In the genomic region with DNA sequence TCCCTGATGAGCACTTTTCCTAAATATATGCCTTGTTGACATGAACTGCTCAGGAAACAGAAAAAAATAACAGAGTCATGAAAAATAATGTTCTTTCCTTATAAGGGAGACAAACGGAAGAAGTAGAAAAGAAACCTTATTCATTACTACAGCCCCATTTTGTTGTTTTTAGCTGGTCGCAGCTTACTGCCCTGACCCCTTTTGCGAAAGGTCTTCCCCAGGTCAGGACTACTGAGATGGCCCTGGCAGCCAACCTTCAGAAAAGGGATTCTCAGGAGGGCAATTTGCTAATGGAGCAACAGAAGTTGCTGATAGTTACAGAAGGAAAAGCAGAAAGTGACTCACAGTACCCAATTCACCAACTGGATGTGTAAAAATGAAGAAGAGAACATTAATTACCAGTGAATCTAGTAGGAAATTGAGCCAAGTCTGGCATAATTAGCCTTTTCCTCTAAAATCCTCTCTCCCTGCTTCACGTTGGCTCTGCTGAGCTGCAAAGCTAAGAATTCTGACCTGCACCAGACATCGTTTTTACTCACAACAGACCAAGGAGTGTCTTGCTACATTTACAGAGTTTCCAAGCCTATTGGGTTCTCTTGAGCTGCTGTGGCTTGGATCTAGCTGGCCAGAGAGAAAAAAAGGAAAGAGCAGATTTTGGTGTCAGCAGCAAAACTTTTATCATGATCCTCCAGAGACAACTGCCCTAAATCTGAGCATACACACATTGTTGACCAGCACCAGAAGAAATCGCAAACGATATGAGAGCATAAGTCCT, we compare ENCODE assay signal across 26 cellular contexts.
DNase-seq lines count a peak whose midpoint lies in the region; ATAC-seq, FAIRE-seq and TF ChIP-seq lines count a peak whose summit lies in the region.
"Had no signal": no experiment of that assay in that cellular context is flagged by ENCODE, and none has a peak within 500 bp of the region (broad histone marks: within the 10 kb centered on the region; RNA-seq: fewer than 3 reads in every experiment).

No MANE protein-coding gene starts in this region.

- FAIRE-seq in H54 (lab: Jason Lieb, UNC): no peak
- FAIRE-seq: HTR-8/SVneo had no signal

- intact Hi-C loops in tibial artery (cut with DNase I; ENCODE audit: low total_unique reads): no loop called here

- no peaks in the 10 kb centered on the region for H3K9me3 Mint-ChIP-seq in glutamatergic neuron (ENCODE audit: unreplicated experiment)
- peaks cover 43% of the 10 kb centered on the region for H3K9me3 Mint-ChIP-seq in nephron progenitor cell

- TF ChIP-seq CTCF in glutamatergic neuron (IDR thresholded peaks at IDR 0.05; ENCODE audit: partially characterized antibody, unreplicated experiment) (no peak), nephron progenitor cell (IDR thresholded peaks at IDR 0.05) (no peak), tibial artery (IDR thresholded peaks at IDR 0.05) (no peak)

- H3K4me1 Mint-ChIP-seq in glutamatergic neuron (ENCODE audit: low read depth, unreplicated experiment): peaks cover 13% of the 10 kb centered on the region
- H3K4me1 Mint-ChIP-seq in nephron progenitor cell: peaks cover 77% of the 10 kb centered on the region
- no peaks in the 10 kb centered on the region for H3K4me1 Mint-ChIP-seq in T-helper 17 cell
- H3K4me1 Mint-ChIP-seq: activated CD8-positive, alpha-beta memory T cell treated with anti-CD3 and anti-CD28 coated beads, Interleukin-2, amount 10 ng/mL, durations not matched to agents 7 days and 5 days; activated naive CD8-positive, alpha-beta T cell treated with anti-CD3 and anti-CD28 coated beads, Interleukin-2, amount 10 ng/mL, durations not matched to agents 7 days and 5 days; immature natural killer cell; memory B cell; natural killer cell; stimulated activated effector memory CD8-positive, alpha-beta T cell treated with anti-CD3 and anti-CD28 coated beads, Interleukin-12 subunit alpha, Interleukin-12 subunit beta, amount 100 ng/mL, for 72 hours had no signal

- DNase-seq in amniotic epithelial cell (ENCODE audit: low read depth): peak; percentile 15
- no peak for DNase-seq in glutamatergic neuron
- DNase-seq in nephron progenitor cell: peak; percentile 19
- DNase-seq in tibial artery: no peak
- no peak for DNase-seq in H54 (ENCODE audit: insufficient read length, low spot score)
- no peak for DNase-seq in SIG-M5 (lab: John Stamatoyannopoulos, UW)
- DNase-seq in T-helper 17 cell: no peak
- DNase-seq: activated CD4-positive, alpha-beta T cell treated with anti-CD3 and anti-CD28 coated beads for 4 hours; activated CD8-positive, alpha-beta memory T cell treated with anti-CD3 and anti-CD28 coated beads, Interleukin-2, amount 10 ng/mL, durations not matched to agents 7 days and 5 days; activated naive CD8-positive, alpha-beta T cell treated with anti-CD3 and anti-CD28 coated beads, Interleukin-2, amount 10 ng/mL, durations not matched to agents 7 days and 5 days; BE2C; COR-L47; effector CD4-positive, alpha-beta T cell; immature natural killer cell; natural killer cell; NCI-H1105; NCI-H2081; NCI-H524 treated with DMSO at 0.1 percent for 48 hours; SW 1271 had no signal

- H3K36me3 ChIP-seq in tibial artery: no peaks in the 10 kb centered on the region
- H3K36me3 ChIP-seq: BE2C, cardiac muscle cell, esophagus muscularis mucosa, tibial nerve had no signal

- ATAC-seq in T-helper 17 cell: no peak
- ATAC-seq: activated CD8-positive, alpha-beta memory T cell treated with anti-CD3 and anti-CD28 coated beads, Interleukin-2, amount 10 ng/mL, durations not matched to agents 7 days and 5 days; natural killer cell; stimulated activated effector memory CD8-positive, alpha-beta T cell treated with anti-CD3 and anti-CD28 coated beads, Interleukin-12 subunit alpha, Interleukin-12 subunit beta, amount 100 ng/mL, for 72 hours had no signal

- H3K36me3 Mint-ChIP-seq in glutamatergic neuron (ENCODE audit: unreplicated experiment) (peaks cover 6% of the 10 kb centered on the region), nephron progenitor cell (ENCODE audit: low read depth) (peaks cover 40% of the 10 kb centered on the region), T-helper 17 cell (ENCODE audit: low read depth) (no peaks in the 10 kb centered on the region)
- H3K36me3 Mint-ChIP-seq: activated CD8-positive, alpha-beta memory T cell treated with anti-CD3 and anti-CD28 coated beads, Interleukin-2, amount 10 ng/mL, durations not matched to agents 7 days and 5 days; activated naive CD8-positive, alpha-beta T cell treated with anti-CD3 and anti-CD28 coated beads, Interleukin-2, amount 10 ng/mL, durations not matched to agents 7 days and 5 days; immature natural killer cell; memory B cell; natural killer cell; stimulated activated effector memory CD8-positive, alpha-beta T cell treated with anti-CD3 and anti-CD28 coated beads, Interleukin-12 subunit alpha, Interleukin-12 subunit beta, amount 100 ng/mL, for 72 hours had no signal

- peak overlapping the region; percentile 14 to 48 for H3K27ac ChIP-seq in tibial artery
- H3K27ac ChIP-seq: cardiac muscle cell, esophagus muscularis mucosa had no signal

- H3K9me3 ChIP-seq in tibial artery (no peaks in the 10 kb centered on the region), T-helper 17 cell (ENCODE audit: control insufficient read depth, low read length, poor library complexity, severe bottlenecking) (no peaks in the 10 kb centered on the region)
- H3K9me3 ChIP-seq: BE2C, esophagus muscularis mucosa had no signal

- H3K27me3 ChIP-seq in tibial artery: no peaks in the 10 kb centered on the region
- H3K27me3 ChIP-seq: BE2C, cardiac muscle cell, esophagus muscularis mucosa, tibial nerve had no signal

- H3K4me3 Mint-ChIP-seq in glutamatergic neuron (ENCODE audit: unreplicated experiment): peak overlapping the region; percentile 7
- peak overlapping the region; percentile 57 for H3K4me3 Mint-ChIP-seq in nephron progenitor cell
- no peak overlapping the region for H3K4me3 Mint-ChIP-seq in T-helper 17 cell
- H3K4me3 Mint-ChIP-seq: activated CD8-positive, alpha-beta memory T cell treated with anti-CD3 and anti-CD28 coated beads, Interleukin-2, amount 10 ng/mL, durations not matched to agents 7 days and 5 days; activated naive CD8-positive, alpha-beta T cell treated with anti-CD3 and anti-CD28 coated beads, Interleukin-2, amount 10 ng/mL, durations not matched to agents 7 days and 5 days; immature natural killer cell; memory B cell; natural killer cell; stimulated activated effector memory CD8-positive, alpha-beta T cell treated with anti-CD3 and anti-CD28 coated beads, Interleukin-12 subunit alpha, Interleukin-12 subunit beta, amount 100 ng/mL, for 72 hours had no signal

- H3K27ac Mint-ChIP-seq in glutamatergic neuron (ENCODE audit: unreplicated experiment) (no peak overlapping the region), nephron progenitor cell (peak overlapping the region; percentile 98), T-helper 17 cell (no peak overlapping the region)
- H3K27ac Mint-ChIP-seq: activated CD8-positive, alpha-beta memory T cell treated with anti-CD3 and anti-CD28 coated beads, Interleukin-2, amount 10 ng/mL, durations not matched to agents 7 days and 5 days; activated naive CD8-positive, alpha-beta T cell treated with anti-CD3 and anti-CD28 coated beads, Interleukin-2, amount 10 ng/mL, durations not matched to agents 7 days and 5 days; activated T-helper 2 cell treated with anti-CD3 and anti-CD28 coated beads, Interferon-gamma antibody, Interleukin-2, Interleukin-4, amounts not matched to agents 10 μg/mL and 5 μg/mL and 100 μg/mL, durations not matched to agents 14 hours and 24 hours and 36 hours; immature natural killer cell; memory B cell; natural killer cell; stimulated activated effector memory CD8-positive, alpha-beta T cell treated with anti-CD3 and anti-CD28 coated beads, Interleukin-12 subunit alpha, Interleukin-12 subunit beta, amount 100 ng/mL, for 72 hours had no signal

- TF ChIP-seq POLR2A in H54 (IDR thresholded peaks at IDR 0.05; ENCODE audit: low read depth, low read length): no peak

- peaks cover 0 to 13% (median 0%) of the 10 kb centered on the region in 4 donors for H3K4me1 ChIP-seq in tibial artery
- H3K4me1 ChIP-seq: BE2C had no signal

- H3K27me3 Mint-ChIP-seq in glutamatergic neuron (ENCODE audit: unreplicated experiment) (no peaks in the 10 kb centered on the region), nephron progenitor cell (ENCODE audit: low read depth, poor library complexity) (no peaks in the 10 kb centered on the region), T-helper 17 cell (no peaks in the 10 kb centered on the region)
- H3K27me3 Mint-ChIP-seq: activated CD8-positive, alpha-beta memory T cell treated with anti-CD3 and anti-CD28 coated beads, Interleukin-2, amount 10 ng/mL, durations not matched to agents 7 days and 5 days; activated naive CD8-positive, alpha-beta T cell treated with anti-CD3 and anti-CD28 coated beads, Interleukin-2, amount 10 ng/mL, durations not matched to agents 7 days and 5 days; memory B cell had no signal

- peak overlapping the region in 1 of 2 donors; percentile 2 for H3K4me3 ChIP-seq in tibial artery
- H3K4me3 ChIP-seq: cardiac muscle cell, esophagus muscularis mucosa had no signal

Comparison
In these comparisons a context has a peak if more than half of its experiments do, and no peak if none do; other contexts are left out.
1. DNase-seq: peak in amniotic epithelial cell (single experiment) and nephron progenitor cell (single experiment); none in glutamatergic neuron (single experiment), tibial artery (0 of 2), H54 (single experiment), SIG-M5 (single experiment) and T-helper 17 cell (0 of 3).